In the genomic region with DNA sequence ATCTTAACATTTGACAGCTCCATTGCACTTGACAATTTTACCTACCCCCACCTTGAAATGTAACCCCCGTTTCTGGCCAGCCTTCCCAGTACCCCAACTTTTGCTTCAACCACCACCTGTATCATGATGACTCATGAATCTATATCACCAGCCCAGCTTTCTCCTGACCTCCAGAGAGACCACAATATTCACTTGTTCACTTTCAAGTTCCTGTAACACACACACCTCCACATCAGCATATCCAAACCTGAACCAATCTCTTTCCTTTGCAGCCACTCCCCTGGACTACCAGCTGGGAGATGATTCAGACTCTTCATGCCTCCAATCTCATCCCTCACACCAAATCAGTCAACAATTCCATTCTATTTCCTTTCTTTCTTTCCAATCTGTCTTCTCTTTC, we compare ENCODE assay signal across 1 cellular context.
TF ChIP-seq lines count a peak whose summit lies in the region.

No MANE protein-coding gene starts in this region.

TF ChIP-seq in HEK293, 187 proteins besides CTCF, POLR2A, EP300 and RAD21:
- TF ChIP-seq ZNF350 (tag by site-specific recombination; IDR thresholded peaks at IDR 0.05) (no peak), ZNF155 (tag by site-specific recombination; IDR thresholded peaks at IDR 0.05) (0 out of 2 replicates have a peak, but pooled peaks have one; percentile 23), PRDM1 (tag by site-specific recombination; IDR thresholded peaks at IDR 0.05) (peak; percentile 92)
TF ChIP-seq in HEK293: peak in this region for 2.
